ENCODE assay signal across 1 cellular context in genomic region chr17:38922538-38923291, GRCh38.
TF ChIP-seq lines count a peak whose summit lies in the region.

No MANE protein-coding gene starts in this region.

TF ChIP-seq in SK-N-SH treated with all-trans-retinoic acid at 6 μM for 48 hours, 23 proteins besides CTCF, POLR2A, EP300 and RAD21 (continued from another document):
- TF ChIP-seq CSRNP3 (CRISPR knock-in tag; IDR thresholded peaks at IDR 0.05) = no peak
- no peak for TF ChIP-seq CREB5 (CRISPR knock-in tag; IDR thresholded peaks at IDR 0.05; ENCODE audit: low read depth)
- no peak for TF ChIP-seq BACH2 (CRISPR knock-in tag; IDR thresholded peaks at IDR 0.05; ENCODE audit: borderline replicate concordance)
- no peak for TF ChIP-seq TOX (CRISPR knock-in tag; IDR thresholded peaks at IDR 0.05; ENCODE audit: borderline replicate concordance)
- TF ChIP-seq PPARA (CRISPR knock-in tag; IDR thresholded peaks at IDR 0.05; ENCODE audit: borderline replicate concordance) = no peak
- no peak for TF ChIP-seq ZC3H10 (CRISPR knock-in tag; IDR thresholded peaks at IDR 0.05)
- no peak for TF ChIP-seq ZNF8 (CRISPR knock-in tag; IDR thresholded peaks at IDR 0.05)
- TF ChIP-seq ZFP30 (CRISPR knock-in tag; IDR thresholded peaks at IDR 0.05) = no peak
- TF ChIP-seq TCF4 (CRISPR knock-in tag; IDR thresholded peaks at IDR 0.05; ENCODE audit: borderline replicate concordance) = no peak
